Comparison of ENCODE assay signal across 32 cellular contexts in the genomic region with DNA sequence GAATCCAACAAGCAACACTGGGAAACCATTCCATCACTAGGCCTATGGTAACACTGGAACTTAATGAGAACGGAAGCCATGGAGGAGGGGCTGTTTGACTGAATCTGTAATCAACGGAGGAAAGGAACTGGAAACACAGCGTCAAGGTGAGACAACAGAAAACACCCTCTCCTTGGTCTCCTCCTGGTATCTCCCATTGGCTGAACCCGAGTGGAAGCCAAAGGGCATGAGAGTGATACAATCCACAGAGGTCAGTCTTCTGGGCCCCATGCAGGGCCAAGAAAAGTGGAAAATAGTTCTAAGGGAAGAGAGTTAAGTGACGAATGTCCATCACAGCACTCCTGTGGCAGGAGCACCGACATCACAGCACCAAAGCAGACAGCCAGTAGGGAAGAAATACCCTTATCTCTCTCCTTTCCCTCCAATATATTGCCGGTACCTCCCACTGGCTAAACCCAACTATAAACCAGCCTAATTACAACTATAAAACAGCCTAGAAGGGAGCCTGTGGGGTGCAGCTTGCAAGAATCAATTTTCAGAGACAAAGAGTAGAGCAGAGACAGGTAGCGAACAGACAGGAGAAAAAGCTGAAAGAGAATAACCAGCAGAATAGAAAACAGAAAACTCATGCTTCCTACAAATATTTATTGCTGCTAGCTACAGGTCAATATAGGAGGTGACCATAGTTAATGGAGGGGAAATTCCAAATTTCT.
A peak's percentile ranks its signal among the peaks of the same experiment; 100 is the strongest.
DNase-seq lines count a peak whose midpoint lies in the region; ATAC-seq, FAIRE-seq and TF ChIP-seq lines count a peak whose summit lies in the region.
"Had no signal": no experiment of that assay in that cellular context is flagged by ENCODE, and none has a peak within 500 bp of the region (broad histone marks: within the 10 kb centered on the region; RNA-seq: fewer than 3 reads in every experiment).

No MANE protein-coding gene starts in this region.

- H3K27ac ChIP-seq in GM23338 (ENCODE audit: low read depth) = no peak overlapping the region
- H3K27ac ChIP-seq in endothelial cell of umbilical vein (ENCODE audit: insufficient read depth, low read depth, low read length) = no peak overlapping the region
- no peak overlapping the region for H3K27ac ChIP-seq in trophoblast cell (ENCODE audit: low read depth, low read length)
- no peak overlapping the region for H3K27ac ChIP-seq in SJCRH30
- H3K27ac ChIP-seq: sigmoid colon, transverse colon, VCaP had no signal

- H3K23ac ChIP-seq in trophoblast cell (ENCODE audit: low read length) = no peak overlapping the region

- H3K4ac ChIP-seq in trophoblast cell (ENCODE audit: low read depth, low read length) = no peak overlapping the region

- no peaks in the 10 kb centered on the region for H3K36me3 Mint-ChIP-seq in GM23338 (ENCODE audit: low read depth)
- H3K36me3 Mint-ChIP-seq: activated naive CD8-positive, alpha-beta T cell; naive B cell had no signal

- no peak for ATAC-seq in GM23338
- ATAC-seq: K562, left ventricle myocardium superior had no signal

- TF ChIP-seq POLR2A in endothelial cell of umbilical vein (IDR thresholded peaks at IDR 0.05; ENCODE audit: low read depth, low read length) = no peak

- peak overlapping the region; percentile 1 for H2BK12ac ChIP-seq in trophoblast cell (ENCODE audit: low read length)

- no peak for TF ChIP-seq CTCF in GM23338 (conservative IDR thresholded peaks at IDR 0.05; ENCODE audit: low read depth in 2 of 2)
- TF ChIP-seq CTCF in endothelial cell of umbilical vein (IDR thresholded peaks at IDR 0.05; ENCODE audit: extremely low read depth in 1 of 2, insufficient read depth in 1 of 2, low read depth in 1 of 2, low read length in 2 of 2) = no peak

- H3K9me2 ChIP-seq in GM23338 (ENCODE audit: insufficient read depth) = peaks cover 4% of the 10 kb centered on the region; the same call in 1 of the 2 replicates

- H2BK120ac ChIP-seq in trophoblast cell (ENCODE audit: insufficient read depth, low read length, poor library complexity) = no peak overlapping the region

- H3K4me3 ChIP-seq in GM23338 = no peak overlapping the region
- H3K4me3 ChIP-seq in MG63 = peak overlapping the region; percentile 34
- H3K4me3 ChIP-seq in endothelial cell of umbilical vein (replicated peaks in 1 of 3; ENCODE audit: insufficient read depth in 1 of 3, low read depth in 1 of 3, low read length in 3 of 3) = no peak overlapping the region
- no peak overlapping the region for H3K4me3 ChIP-seq in trophoblast cell (ENCODE audit: low read depth, low read length)
- H3K4me3 ChIP-seq in SJCRH30 = no peak overlapping the region
- H3K4me3 ChIP-seq: K562, sigmoid colon, transverse colon had no signal

- no peak for FAIRE-seq in endothelial cell of umbilical vein (lab: Jason Lieb, UNC)
- FAIRE-seq: bronchial epithelial cell, G401.6, HTR-8/SVneo, K562 had no signal

- dilution Hi-C loops in endothelial cell of umbilical vein (cut with MboI; ENCODE audit: extremely low pct_ligation_motif_present, low sequenced_read_pairs) = no loop called here

- H2AK5ac ChIP-seq in trophoblast cell (ENCODE audit: low read length) = no peak overlapping the region

- H3K36me3 ChIP-seq in GM23338 (ENCODE audit: insufficient read depth) = no peaks in the 10 kb centered on the region
- H3K36me3 ChIP-seq in MG63 = peaks cover 25% of the 10 kb centered on the region
- H3K36me3 ChIP-seq in endothelial cell of umbilical vein (ENCODE audit: control insufficient read depth in 2 of 2, extremely low read depth in 1 of 2, insufficient read depth in 2 of 2, low read length in 2 of 2) = no peaks in the 10 kb centered on the region
- H3K36me3 ChIP-seq in trophoblast cell (ENCODE audit: control insufficient read depth in 1 of 2, insufficient read depth in 2 of 2, low read length in 2 of 2) = no peaks in the 10 kb centered on the region
- H3K36me3 ChIP-seq in SJCRH30 = no peaks in the 10 kb centered on the region
- H3K36me3 ChIP-seq: sigmoid colon, transverse colon had no signal

- DNase-seq in GM23338 (ENCODE audit: low spot score) = no peak
- DNase-seq in MG63 = no peak
- DNase-seq in endothelial cell of umbilical vein (ENCODE audit: low read depth, low spot score) = no peak
- DNase-seq in trophoblast cell = no peak
- no peak for DNase-seq in SIG-M5 treated with dmso at 0.1 percent for 504 hours (lab: John Stamatoyannopoulos, UW; ENCODE audit: unreplicated experiment)
- no peak for DNase-seq in SJCRH30
- DNase-seq in mucosa of gallbladder (ENCODE audit: low spot score) = no peak
- DNase-seq: activated CD4-positive, alpha-beta T cell treated with anti-CD3 and anti-CD28 coated beads for 4 hours; activated CD8-positive, alpha-beta memory T cell treated with anti-CD3 and anti-CD28 coated beads for 24 hours; C1 segment of cervical spinal cord; COR-L47; DMS79; erythroblast; islet precursor cell; left ventricle myocardium superior; MM.1S; naive B cell; NCI-H2029 treated with DMSO at 0.1 percent for 48 hours; NCI-H524 treated with DMSO at 0.1 percent for 48 hours; OCI-M1; SHP77; sigmoid colon; stimulated activated CD4-positive, alpha-beta T cell treated with anti-CD3 and anti-CD28 coated beads, Interleukin-15, amount 100 ng/mL, for 24 hours; stimulated activated CD4-positive, alpha-beta T cell treated with anti-CD3 and anti-CD28 coated beads, Interleukin-4, amount 100 ng/mL, for 4 hours; SW 1271; transverse colon had no signal

- H3K18ac ChIP-seq in trophoblast cell (ENCODE audit: low read length) = no peak overlapping the region

- peaks cover 3% of the 10 kb centered on the region for H3K79me1 ChIP-seq in trophoblast cell (ENCODE audit: low read length)

- no peak overlapping the region for H4K12ac ChIP-seq in trophoblast cell (ENCODE audit: low read depth, low read length)

- peaks cover 20% of the 10 kb centered on the region for H3K4me1 Mint-ChIP-seq in GM23338
- H3K4me1 Mint-ChIP-seq: naive B cell had no signal

- BruUV-seq in endothelial cell of umbilical vein (replicated peaks; lab: Mats Ljungman, UMichigan) = no TSS peak

- H3K9me3 ChIP-seq in MG63 = peaks cover under 1% of the 10 kb centered on the region; the same call in 1 of the 2 replicates
- H3K9me3 ChIP-seq in endothelial cell of umbilical vein (replicated peaks; ENCODE audit: control insufficient read depth, insufficient read depth, low read length) = no peaks in the 10 kb centered on the region
- H3K9me3 ChIP-seq in trophoblast cell (ENCODE audit: insufficient read depth, low read depth, low read length) = no peaks in the 10 kb centered on the region
- H3K9me3 ChIP-seq in SJCRH30 (replicated peaks) = no peaks in the 10 kb centered on the region
- H3K9me3 ChIP-seq: sigmoid colon, transverse colon had no signal

- no CpG with 5 or more reads among the region's 8 CpGs for WGBS in trophoblast cell (ENCODE audit: extremely low coverage, insufficient coverage, insufficient read length)

- no peaks in the 10 kb centered on the region for H3K9me3 Mint-ChIP-seq in GM23338
- H3K9me3 Mint-ChIP-seq: naive B cell had no signal

- H3K4me1 ChIP-seq in GM23338 (ENCODE audit: insufficient read depth) = peaks cover 22% of the 10 kb centered on the region
- H3K4me1 ChIP-seq in endothelial cell of umbilical vein (ENCODE audit: control insufficient read depth, extremely low read depth, insufficient read depth, low read length) = peaks cover 20% of the 10 kb centered on the region
- H3K4me1 ChIP-seq in trophoblast cell (ENCODE audit: control insufficient read depth in 1 of 2, insufficient read depth in 2 of 2, low read length in 2 of 2) = peaks cover 2 to 3% of the 10 kb centered on the region in 2 experiments
- H3K4me1 ChIP-seq in SJCRH30 = peaks cover 4% of the 10 kb centered on the region; the same call in 1 of the 2 replicates
- H3K4me1 ChIP-seq: transverse colon had no signal

- H3K9ac ChIP-seq in endothelial cell of umbilical vein (replicated peaks; ENCODE audit: extremely low read depth, insufficient read depth, low read length) (no peak overlapping the region), trophoblast cell (ENCODE audit: low read length) (no peak overlapping the region)

- H3K79me2 ChIP-seq in GM23338 (replicated peaks; ENCODE audit: insufficient read depth) (no peaks in the 10 kb centered on the region), endothelial cell of umbilical vein (ENCODE audit: control insufficient read depth, insufficient read depth, low read length) (peaks cover 19% of the 10 kb centered on the region), trophoblast cell (ENCODE audit: control insufficient read depth, insufficient read depth, low read length, poor library complexity) (no peaks in the 10 kb centered on the region)

- H3K27me3 ChIP-seq in GM23338 (ENCODE audit: insufficient read depth) = no peaks in the 10 kb centered on the region
- H3K27me3 ChIP-seq in MG63 = no peaks in the 10 kb centered on the region
- no peaks in the 10 kb centered on the region for H3K27me3 ChIP-seq in endothelial cell of umbilical vein (ENCODE audit: control insufficient read depth in 2 of 2, insufficient read depth in 2 of 2, low read length in 2 of 2)
- no peaks in the 10 kb centered on the region for H3K27me3 ChIP-seq in trophoblast cell (ENCODE audit: insufficient read depth, low read length)
- no peaks in the 10 kb centered on the region for H3K27me3 ChIP-seq in SJCRH30
- H3K27me3 ChIP-seq: sigmoid colon, transverse colon had no signal

- H2AFZ ChIP-seq in GM23338 (peak overlapping the region; percentile 93), endothelial cell of umbilical vein (ENCODE audit: low read depth, low read length) (peak overlapping the region; percentile 23), trophoblast cell (ENCODE audit: insufficient read depth, low read length, poor library complexity) (no peak overlapping the region)

- no peak overlapping the region for H2BK5ac ChIP-seq in trophoblast cell (ENCODE audit: low read depth, low read length, poor library complexity)

- H4K8ac ChIP-seq in trophoblast cell (ENCODE audit: low read depth, low read length) = no peak overlapping the region

- H3F3A ChIP-seq in GM23338 (replicated peaks; ENCODE audit: low read depth) = no peaks in the 10 kb centered on the region

- no peak overlapping the region for H4K91ac ChIP-seq in trophoblast cell (ENCODE audit: low read depth, low read length)

- CTCF ChIA-PET in endothelial cell of umbilical vein (lab: Charles Lee) = interaction anchor here (1.0 to 1.5 kb wide), 2 partner anchors 13 to 124 kb away, joined by 3 read pairs; no protein-coding TSS in a partner anchor

- H3K27ac Mint-ChIP-seq in GM23338 = peak overlapping the region; percentile 13; the same call in 1 of the 2 replicates
- H3K27ac Mint-ChIP-seq: activated naive CD8-positive, alpha-beta T cell; naive B cell had no signal

- no peak overlapping the region for H3K4me2 ChIP-seq in GM23338
- peak overlapping the region; percentile 85 for H3K4me2 ChIP-seq in endothelial cell of umbilical vein (ENCODE audit: insufficient read depth, low read length)
- H3K4me2 ChIP-seq in trophoblast cell (ENCODE audit: low read length) = no peak overlapping the region

- POLR2A ChIA-PET in endothelial cell of umbilical vein (lab: Charles Lee) = no interaction called here

- no peak overlapping the region for H3K14ac ChIP-seq in trophoblast cell (ENCODE audit: low read length)

- H3K9me1 ChIP-seq in endothelial cell of umbilical vein (replicated peaks; ENCODE audit: control insufficient read depth, extremely low read depth, insufficient read depth, low read length) = no peaks in the 10 kb centered on the region

- no peak overlapping the region for H3K4me3 Mint-ChIP-seq in GM23338
- H3K4me3 Mint-ChIP-seq: activated naive CD8-positive, alpha-beta T cell; naive B cell had no signal

- intact Hi-C loops in endothelial cell of umbilical vein (cut with micrococcal nuclease) = no loop called here

- H4K20me1 ChIP-seq in GM23338 (replicated peaks; ENCODE audit: insufficient read depth) (no peaks in the 10 kb centered on the region), endothelial cell of umbilical vein (replicated peaks; ENCODE audit: control insufficient read depth, extremely low read depth, insufficient read depth, low read length) (no peaks in the 10 kb centered on the region)

- H3K27me3 Mint-ChIP-seq in GM23338 (ENCODE audit: insufficient read depth, low read depth, poor library complexity) = peaks cover 2% of the 10 kb centered on the region
- H3K27me3 Mint-ChIP-seq: activated naive CD8-positive, alpha-beta T cell had no signal
